In genomic region chr20:7499201-7499600, GRCh38 we compare ENCODE assay signal across 18 cellular contexts.
"Had no signal": no experiment of that assay in that cellular context is flagged by ENCODE, and none has a peak within 500 bp of the region (broad histone marks: within the 10 kb centered on the region; RNA-seq: fewer than 3 reads in every experiment).

No MANE protein-coding gene starts in this region.

- H3K36me3 ChIP-seq: heart left ventricle, ovary had no signal

- FAIRE-seq: endometrium, frontal cortex, small intestine had no signal

- H3K27me3 ChIP-seq: heart left ventricle, ovary had no signal

- H3K27ac ChIP-seq: heart left ventricle, ovary had no signal

- DNase-seq: cortex of kidney; effector memory CD4-positive, alpha-beta T cell; erythroblast; heart left ventricle; hippocampal formation; kidney glomerular epithelial cell; mucosa of descending colon; naive thymus-derived CD8-positive, alpha-beta T cell; ovary; right cardiac atrium; small intestine; stimulated activated CD4-positive, alpha-beta T cell treated with anti-CD3 and anti-CD28 coated beads, Interleukin-12 subunit alpha, Interleukin-12 subunit beta, amount 100 ng/mL, for 4 hours; stimulated activated CD4-positive, alpha-beta T cell treated with anti-CD3 and anti-CD28 coated beads, Interleukin-2, amount 100 ng/mL, for 48 hours; stimulated activated naive CD4-positive, alpha-beta T cell treated with Interleukin-2 at 50 U/mL for 16 hours; trophoblast cell had no signal

- ATAC-seq: heart left ventricle; left lobe of liver; mucosa of descending colon; naive thymus-derived CD8-positive, alpha-beta T cell; right cardiac atrium had no signal

- H3K4me3 ChIP-seq: heart left ventricle, mucosa of descending colon, ovary had no signal

- H3K9me3 ChIP-seq: mucosa of descending colon, ovary had no signal
